Comparison of ENCODE assay signal across 15 cellular contexts in the genomic region with DNA sequence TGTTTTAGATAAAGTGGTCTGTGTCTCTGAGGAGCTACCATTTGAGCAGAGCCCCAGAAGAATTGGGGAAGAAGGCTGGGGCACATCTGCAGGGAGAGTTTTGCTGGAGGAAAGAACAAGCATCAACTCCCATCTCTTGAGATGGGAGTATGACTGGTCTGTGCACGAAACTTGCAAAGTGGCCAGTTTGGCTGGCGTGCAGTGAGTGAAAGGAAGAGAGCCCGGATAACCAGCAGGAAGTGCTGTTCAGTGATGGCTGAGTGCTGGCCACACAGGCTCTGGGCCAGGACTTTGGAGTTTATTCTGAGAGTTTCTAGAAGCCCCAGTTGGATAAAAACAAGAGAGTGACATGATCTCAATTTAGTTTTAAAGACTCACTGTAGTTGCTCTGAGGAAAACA. TPM values are rescaled to one million over a fixed set of nuclear protein-coding genes. Genes with fewer than 3 reads are reported as not detected.
DNase-seq lines count a peak whose midpoint lies in the region; ATAC-seq and TF ChIP-seq lines count a peak whose summit lies in the region.
"Had no signal": no experiment of that assay in that cellular context is flagged by ENCODE, and none has a peak within 500 bp of the region (broad histone marks: within the 10 kb centered on the region; RNA-seq: fewer than 3 reads in every experiment).

No MANE protein-coding gene starts in this region.

- H3K4me1 ChIP-seq in ascending aorta = peaks cover 0 to 21% of the 10 kb centered on the region in 2 donors
- H3K4me1 ChIP-seq: BLaER1, prostate gland had no signal

- CTCF ChIA-PET in Calu3 (lab: Charles Lee) = no interaction called here

- no peak for ATAC-seq in GM21825 (IDR thresholded peaks at IDR 0.05; ENCODE audit: unreplicated experiment)
- ATAC-seq: effector memory CD8-positive, alpha-beta T cell; K562; stimulated activated effector memory CD8-positive, alpha-beta T cell treated with anti-CD3 and anti-CD28 coated beads, Interleukin-12 subunit alpha, Interleukin-12 subunit beta, amount 100 ng/mL, for 72 hours had no signal

- H3K27ac Mint-ChIP-seq in Calu3 (ENCODE audit: unreplicated experiment) (peak overlapping the region; percentile 84), osteocyte (ENCODE audit: unreplicated experiment) (peak overlapping the region; percentile 33)
- H3K27ac Mint-ChIP-seq: stimulated activated effector memory CD8-positive, alpha-beta T cell treated with anti-CD3 and anti-CD28 coated beads, Interleukin-12 subunit alpha, Interleukin-12 subunit beta, amount 100 ng/mL, for 72 hours had no signal

- H3K9me3 Mint-ChIP-seq in Calu3 (ENCODE audit: low read depth, unreplicated experiment) (peaks cover 9% of the 10 kb centered on the region), osteocyte (ENCODE audit: unreplicated experiment) (no peaks in the 10 kb centered on the region)
- H3K9me3 Mint-ChIP-seq: effector memory CD8-positive, alpha-beta T cell had no signal

- H3K27me3 ChIP-seq in ascending aorta = no peaks in the 10 kb centered on the region
- H3K27me3 ChIP-seq: BLaER1 had no signal

- H3K4me1 Mint-ChIP-seq in Calu3 (ENCODE audit: low read depth, unreplicated experiment) (peaks cover 48% of the 10 kb centered on the region), osteocyte (ENCODE audit: unreplicated experiment) (peaks cover 33% of the 10 kb centered on the region)

- H3K4me3 ChIP-seq in ascending aorta (no peak overlapping the region), fibroblast of pulmonary artery (replicated peaks; ENCODE audit: low read depth, low read length) (no peak overlapping the region)
- H3K4me3 ChIP-seq: BLaER1, K562, prostate gland had no signal

- H3K27me3 Mint-ChIP-seq in Calu3 (ENCODE audit: unreplicated experiment) (no peaks in the 10 kb centered on the region), osteocyte (ENCODE audit: unreplicated experiment) (no peaks in the 10 kb centered on the region)
- H3K27me3 Mint-ChIP-seq: effector memory CD8-positive, alpha-beta T cell had no signal

- BruUV-seq in Calu3 (replicated peaks; lab: Mats Ljungman, UMichigan) = no TSS peak

- DNase-seq in Calu3 (peak; percentile 31), ascending aorta (ENCODE audit: low spot score in 2 of 2) (peak in 1 of 2 donors; percentile 75), fibroblast of pulmonary artery (ENCODE audit: low read depth) (peak; percentile 74), osteocyte (ENCODE audit: extremely low spot score, unreplicated experiment) (no peak), epidermal melanocyte (ENCODE audit: insufficient read length, low spot score) (no peak)
- DNase-seq in activated effector memory CD4-positive, alpha-beta T cell treated with Interleukin-2 at 50 U/mL for 16 hours = no peak
- no peak for DNase-seq in stimulated activated CD4-positive, alpha-beta T cell treated with anti-CD3 and anti-CD28 coated beads, Interleukin-12 subunit alpha, Interleukin-12 subunit beta, amount 100 ng/mL, for 4 hours
- DNase-seq: effector memory CD8-positive, alpha-beta T cell; NCI-H1436 treated with DMSO at 0.1 percent for 48 hours; stimulated activated CD4-positive, alpha-beta T cell treated with anti-CD3 and anti-CD28 coated beads, Interleukin-2, amount 100 ng/mL, for 48 hours had no signal

- peak overlapping the region; percentile 58 to 69 for H3K27ac ChIP-seq in ascending aorta
- H3K27ac ChIP-seq: BLaER1, prostate gland had no signal

- peaks cover 63% of the 10 kb centered on the region for H3K36me3 Mint-ChIP-seq in Calu3 (ENCODE audit: insufficient read depth, unreplicated experiment)
- H3K36me3 Mint-ChIP-seq in osteocyte (ENCODE audit: unreplicated experiment) = peaks cover 46% of the 10 kb centered on the region
- H3K36me3 Mint-ChIP-seq: stimulated activated effector memory CD8-positive, alpha-beta T cell treated with anti-CD3 and anti-CD28 coated beads, Interleukin-12 subunit alpha, Interleukin-12 subunit beta, amount 100 ng/mL, for 72 hours had no signal

- intact Hi-C loops in Calu3 (cut with micrococcal nuclease; ENCODE audit: unreplicated experiment) = loop anchor here (5.0 kb wide), 1 partner anchor 77 kb away; no protein-coding TSS in a partner anchor
- intact Hi-C loops in ascending aorta (cut with DNase I) = no loop called here

- no peak for TF ChIP-seq CTCF in Calu3 (IDR thresholded peaks at IDR 0.05; ENCODE audit: unreplicated experiment)
- TF ChIP-seq CTCF in ascending aorta (IDR thresholded peaks at IDR 0.05) = peak in 1 of 3 experiments; percentile 25
- peak; percentile 32 for TF ChIP-seq CTCF in fibroblast of pulmonary artery (IDR thresholded peaks at IDR 0.05; ENCODE audit: low read length, missing control alignments)
- TF ChIP-seq CTCF in osteocyte (IDR thresholded peaks at IDR 0.05) = no peak

- no peaks in the 10 kb centered on the region for H3K9me3 ChIP-seq in ascending aorta
- H3K9me3 ChIP-seq: prostate gland had no signal

- H3K4me3 Mint-ChIP-seq in Calu3 (ENCODE audit: low read depth, unreplicated experiment) (peak overlapping the region; percentile 22), osteocyte (ENCODE audit: unreplicated experiment) (no peak overlapping the region)
- H3K4me3 Mint-ChIP-seq: effector memory CD8-positive, alpha-beta T cell; stimulated activated effector memory CD8-positive, alpha-beta T cell treated with anti-CD3 and anti-CD28 coated beads, Interleukin-12 subunit alpha, Interleukin-12 subunit beta, amount 100 ng/mL, for 72 hours had no signal

- H3K36me3 ChIP-seq in ascending aorta = peaks cover 3 to 14% of the 10 kb centered on the region in 2 donors
- H3K36me3 ChIP-seq: prostate gland had no signal

RNA-seq across cellular contexts. Expression of a gene that starts 34.4 kb away (rescaled TPM):
- total RNA-seq in Calu3 (2022) = 111 and 147 TPM in 2 replicates
- 94.7 TPM for total RNA-seq in ascending aorta
- 257 and 258 TPM in 2 replicates for total RNA-seq in osteocyte

Comparison
In these comparisons a context has a peak if more than half of its experiments do, and no peak if none do; other contexts are left out.
1. DNase-seq: peak in Calu3 (single experiment) and fibroblast of pulmonary artery (single experiment); none in osteocyte (single experiment), activated effector memory CD4-positive, alpha-beta T cell treated with Interleukin-2 at 50 U/mL for 16 hours (single experiment), stimulated activated CD4-positive, alpha-beta T cell treated with anti-CD3 and anti-CD28 coated beads, Interleukin-12 subunit alpha, Interleukin-12 subunit beta, amount 100 ng/mL, for 4 hours (single experiment) and epidermal melanocyte (single experiment).